4 cellular contexts compared by ENCODE assay signal in genomic region chr10:38730076-38730475, GRCh38.
"Had no signal": no experiment of that assay in that cellular context is flagged by ENCODE, and none has a peak within 500 bp of the region (broad histone marks: within the 10 kb centered on the region; RNA-seq: fewer than 3 reads in every experiment).

No MANE protein-coding gene starts in this region.

- H3K4me3 ChIP-seq: K562 had no signal

- DNase-seq: IMR-90, KBM-7, KG1 had no signal
